ENCODE assay signal across 1 cellular context in the genomic region with DNA sequence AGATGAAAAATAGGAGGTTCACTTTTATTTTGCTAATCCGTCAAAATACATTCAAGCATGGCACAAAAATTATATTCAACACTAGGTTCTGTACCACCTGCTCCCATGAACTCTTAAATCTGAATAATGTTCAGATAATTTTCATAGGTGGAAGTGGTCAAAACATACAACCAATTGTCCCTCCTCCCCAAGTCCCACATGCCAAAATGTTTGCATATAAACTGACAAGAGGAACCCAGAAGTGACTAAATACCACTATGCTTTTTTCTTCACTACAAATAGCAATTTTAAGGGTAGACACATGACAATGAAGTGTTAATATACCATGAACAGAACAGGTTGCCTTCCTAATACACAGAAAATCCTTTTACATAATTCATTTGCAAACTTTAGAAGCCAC.
TF ChIP-seq lines count a peak whose summit lies in the region.

No MANE protein-coding gene starts in this region.

TF ChIP-seq in A549, 52 proteins besides CTCF, POLR2A, EP300 and RAD21 (continued from another document):
- no peak for TF ChIP-seq GATA3 (IDR thresholded peaks at IDR 0.05; ENCODE audit: borderline replicate concordance)
- no peak for TF ChIP-seq RFX5 (IDR thresholded peaks at IDR 0.05)
- no peak for TF ChIP-seq HOXB13 (CRISPR knock-in tag; IDR thresholded peaks at IDR 0.05; ENCODE audit: low read depth)
- no peak for TF ChIP-seq MAZ (IDR thresholded peaks at IDR 0.05; ENCODE audit: borderline replicate concordance, low read depth, low read length)
- TF ChIP-seq ZFP36 (IDR thresholded peaks at IDR 0.05; ENCODE audit: borderline replicate concordance, partially characterized antibody) = no peak
- TF ChIP-seq NPAS2 (CRISPR knock-in tag; IDR thresholded peaks at IDR 0.05; ENCODE audit: borderline replicate concordance) = no peak
- TF ChIP-seq, protein P1, sequence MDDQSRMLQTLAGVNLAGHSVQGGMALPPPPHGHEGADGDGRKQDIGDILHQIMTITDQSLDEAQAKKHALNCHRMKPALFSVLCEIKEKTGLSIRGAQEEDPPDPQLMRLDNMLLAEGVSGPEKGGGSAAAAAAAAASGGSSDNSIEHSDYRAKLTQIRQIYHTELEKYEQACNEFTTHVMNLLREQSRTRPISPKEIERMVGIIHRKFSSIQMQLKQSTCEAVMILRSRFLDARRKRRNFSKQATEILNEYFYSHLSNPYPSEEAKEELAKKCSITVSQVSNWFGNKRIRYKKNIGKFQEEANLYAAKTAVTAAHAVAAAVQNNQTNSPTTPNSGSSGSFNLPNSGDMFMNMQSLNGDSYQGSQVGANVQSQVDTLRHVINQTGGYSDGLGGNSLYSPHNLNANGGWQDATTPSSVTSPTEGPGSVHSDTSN (IDR thresholded peaks at IDR 0.05) = no peak
